19 cellular contexts compared by ENCODE assay signal in genomic region chr9:91341258-91341746, GRCh38. TPM values are rescaled to one million over a fixed set of nuclear protein-coding genes. Genes with fewer than 3 reads are reported as not detected.
DNase-seq lines count a peak whose midpoint lies in the region; ATAC-seq and TF ChIP-seq lines count a peak whose summit lies in the region.
"Had no signal": no experiment of that assay in that cellular context is flagged by ENCODE, and none has a peak within 500 bp of the region (broad histone marks: within the 10 kb centered on the region; RNA-seq: fewer than 3 reads in every experiment).

No MANE protein-coding gene starts in this region.

- intact Hi-C loops in body of pancreas (cut with DNase I) (no loop called here), dorsolateral prefrontal cortex (cut with DNase I) (no loop called here)

- H3K27me3 ChIP-seq in body of pancreas (no peaks in the 10 kb centered on the region), dorsolateral prefrontal cortex (no peaks in the 10 kb centered on the region)
- H3K27me3 ChIP-seq: left lung, neural progenitor cell had no signal

- TF ChIP-seq POLR2A in body of pancreas (IDR thresholded peaks at IDR 0.05): no peak

- no peaks in the 10 kb centered on the region for H3K9me3 ChIP-seq in body of pancreas

- H3K27ac ChIP-seq in body of pancreas (peak overlapping the region in 3 of 4 donors; percentile 38 to 76 (median 63)), dorsolateral prefrontal cortex (no peak overlapping the region)
- H3K27ac ChIP-seq: 22Rv1, left lung, neural progenitor cell had no signal

- H3K36me3 ChIP-seq in body of pancreas (replicated peaks in 1 of 2; ENCODE audit: insufficient read depth in 1 of 2, low read depth in 2 of 2): no peaks in the 10 kb centered on the region
- H3K36me3 ChIP-seq: neural progenitor cell had no signal

- TF ChIP-seq CTCF in LNCaP clone FGC (IDR thresholded peaks at IDR 0.05; ENCODE audit: control insufficient read depth, extremely low read depth, insufficient read depth) (no peak), body of pancreas (IDR thresholded peaks at IDR 0.05) (no peak), dorsolateral prefrontal cortex (IDR thresholded peaks at IDR 0.05 in 54 of 56, conservative IDR thresholded peaks at IDR 0.05 in 2 of 56; ENCODE audit: low read depth in 1 of 56, partially characterized antibody in 56 of 56) (no peak)

- DNase-seq in DMS 273 (lab: John Stamatoyannopoulos, UW; ENCODE audit: unreplicated experiment) (peak; percentile 8), DMS 273 treated with DMSO at 0.1 percent for 48 hours (lab: John Stamatoyannopoulos, UW) (no peak), LNCaP clone FGC (ENCODE audit: low read depth) (peak; percentile 58), body of pancreas (peak; percentile 21 to 53 (median 35)), myocyte (ENCODE audit: low read depth) (peak; percentile 49), dorsolateral prefrontal cortex (no peak), NCI-H128 (lab: John Stamatoyannopoulos, UW; ENCODE audit: unreplicated experiment) (no peak), NCI-H1436 (lab: John Stamatoyannopoulos, UW) (no peak)
- DNase-seq: activated CD4-positive, alpha-beta T cell treated with anti-CD3 and anti-CD28 coated beads, Interleukin-2, amount 50 U/mL, for 48 hours; CD4-positive, alpha-beta memory T cell; hippocampal formation; KBM-7; left lung; NCI-H187 treated with DMSO at 0.1 percent for 48 hours; NCI-H748 treated with DMSO at 0.1 percent for 48 hours; small intestine had no signal

- ATAC-seq in body of pancreas: peak; percentile 87
- ATAC-seq: esophagus mucosa, left lung had no signal

- H3K4me3 ChIP-seq in LNCaP clone FGC (ENCODE audit: low read depth, low read length) (no peak overlapping the region), body of pancreas (no peak overlapping the region), dorsolateral prefrontal cortex (no peak overlapping the region)
- H3K4me3 ChIP-seq: left lung, neural progenitor cell had no signal

- WGBS in body of pancreas, 2 donors: 7 to 10% methylated on average over 3 of the region's 3 CpGs

- H3K4me1 ChIP-seq in body of pancreas: peaks cover 20% of the 10 kb centered on the region
- H3K4me1 ChIP-seq: neural progenitor cell had no signal

RNA-seq across cellular contexts. Expression of gene AUH, which starts 20.4 kb away (rescaled TPM):
- total RNA-seq in body of pancreas (10 to 100 TPM; 47.7 to 75.8 TPM), myocyte (11.2 and 13.7 TPM in 2 replicates), dorsolateral prefrontal cortex (10 to 100 TPM; 21.9 to 46.8 (median 35.4) TPM)
- 5.3 TPM for polyA plus RNA-seq in myocyte (2012)

Comparison
In these comparisons a context has a peak if more than half of its experiments do, and no peak if none do; other contexts are left out.
1. DNase-seq: peak in DMS 273 (single experiment), LNCaP clone FGC (single experiment), body of pancreas (4 of 4) and myocyte (single experiment); none in DMS 273 treated with DMSO at 0.1 percent for 48 hours (single experiment), dorsolateral prefrontal cortex (0 of 10), NCI-H128 (single experiment) and NCI-H1436 (single experiment).
2. H3K27ac ChIP-seq: peak in body of pancreas (3 of 4); none in dorsolateral prefrontal cortex (0 of 59).